Comparison of ENCODE assay signal across 10 cellular contexts in genomic region chr6:45737331-45738056, GRCh38.
DNase-seq lines count a peak whose midpoint lies in the region; ATAC-seq and TF ChIP-seq lines count a peak whose summit lies in the region.
"Had no signal": no experiment of that assay in that cellular context is flagged by ENCODE, and none has a peak within 500 bp of the region (broad histone marks: within the 10 kb centered on the region; RNA-seq: fewer than 3 reads in every experiment).

No MANE protein-coding gene starts in this region.

- no peak for TF ChIP-seq EP300 in SK-N-SH (IDR thresholded peaks at IDR 0.05; ENCODE audit: borderline replicate concordance in 1 of 2, low read depth in 1 of 2, low read length in 1 of 2)

- no peaks in the 10 kb centered on the region for H3K9me2 ChIP-seq in SK-N-SH

- no peak for DNase-seq in SK-N-SH
- peak; percentile 46 for DNase-seq in medulla oblongata (ENCODE audit: extremely low spot score)
- no peak for DNase-seq in lower leg skin (ENCODE audit: low spot score in 2 of 2)
- no peak for DNase-seq in NCI-H1092 treated with DMSO at 0.1 percent for 48 hours (lab: John Stamatoyannopoulos, UW)
- no peak for DNase-seq in GF-D8 (lab: John Stamatoyannopoulos, UW)
- DNase-seq: stimulated activated CD4-positive, alpha-beta T cell treated with anti-CD3 and anti-CD28 coated beads, Interleukin-2, amount 100 ng/mL, for 24 hours had no signal

- no peaks in the 10 kb centered on the region for H3K79me2 ChIP-seq in SK-N-SH (ENCODE audit: insufficient read depth)

- TF ChIP-seq CTCF in SK-N-SH (IDR thresholded peaks at IDR 0.05) (no peak), lower leg skin (IDR thresholded peaks at IDR 0.05) (no peak)

- ATAC-seq in SK-N-SH treated with all-trans-retinoic acid at 6 μM for 48 hours, result no peak
- peak; percentile 64 for ATAC-seq in GM21526 (IDR thresholded peaks at IDR 0.05; ENCODE audit: low FRiP score, unreplicated experiment)
- peak; percentile 79 for ATAC-seq in HG03432 (IDR thresholded peaks at IDR 0.05; ENCODE audit: unreplicated experiment)
- ATAC-seq: A549 had no signal

- no peaks in the 10 kb centered on the region for H3K36me3 ChIP-seq in SK-N-SH (replicated peaks in 1 of 2; ENCODE audit: control insufficient read depth in 1 of 2, insufficient read depth in 2 of 2, low read length in 1 of 2)

- H3K9me3 ChIP-seq in SK-N-SH, result no peaks in the 10 kb centered on the region
- H3K9me3 ChIP-seq: A549 had no signal

- TF ChIP-seq RAD21 in SK-N-SH (IDR thresholded peaks at IDR 0.05; ENCODE audit: low read length), result no peak

- no peaks in the 10 kb centered on the region for H4K20me1 ChIP-seq in SK-N-SH (ENCODE audit: insufficient read depth)

- H3F3A ChIP-seq in SK-N-SH (replicated peaks; ENCODE audit: insufficient read depth), result no peaks in the 10 kb centered on the region

- no peak overlapping the region for H3K4me2 ChIP-seq in SK-N-SH
- H3K4me2 ChIP-seq: A549 had no signal

- CTCF ChIA-PET in SK-N-SH (lab: Yijun Ruan, JAX), result interaction anchor here (1.1 kb wide), 1 partner anchor 1268 kb away, joined by 3 read pairs; no protein-coding TSS in a partner anchor

- no peak for TF ChIP-seq POLR2A in lower leg skin (IDR thresholded peaks at IDR 0.05)

- no peak overlapping the region for H3K4me3 ChIP-seq in SK-N-SH (ENCODE audit: low read depth in 2 of 2, low read length in 1 of 2)
- no peak overlapping the region for H3K4me3 ChIP-seq in lower leg skin (ENCODE audit: low read depth, poor library complexity, severe bottlenecking)
- H3K4me3 ChIP-seq: A549 had no signal

- H2AFZ ChIP-seq in SK-N-SH (ENCODE audit: low read depth), result peak overlapping the region; percentile 24; the same call in 1 of the 2 replicates

- H3K9ac ChIP-seq in SK-N-SH, result no peak overlapping the region

- H3K27ac ChIP-seq in SK-N-SH (ENCODE audit: low read depth in 2 of 2, low read length in 1 of 2), result no peak overlapping the region
- H3K27ac ChIP-seq: A549 had no signal

- H3K4me1 ChIP-seq in SK-N-SH (ENCODE audit: control insufficient read depth in 1 of 2, insufficient read depth in 2 of 2, low read depth in 1 of 2, low read length in 1 of 2), result no peaks in the 10 kb centered on the region
- H3K4me1 ChIP-seq: A549 had no signal

- peaks cover 5% of the 10 kb centered on the region; the same call in 1 of the 2 replicates for H3K27me3 ChIP-seq in SK-N-SH (ENCODE audit: insufficient read depth)

- intact Hi-C loops in lower leg skin (cut with DNase I; ENCODE audit: low total_unique reads), result no loop called here

- POLR2A ChIA-PET in SK-N-SH (lab: Yijun Ruan, JAX), result no interaction called here

- WGBS in SK-N-SH (ENCODE audit: low lambda C conversion rate), result 24% methylated on average over 9 of the region's 9 CpGs
- 63 to 77% methylated on average over 9 of the region's 9 CpGs for WGBS in lower leg skin, 2 donors

TF ChIP-seq in SK-N-SH, 30 proteins besides CTCF, POLR2A, EP300 and RAD21:
- TF ChIP-seq MEF2A (IDR thresholded peaks at IDR 0.05; ENCODE audit: borderline replicate concordance, low read depth) (no peak), RFX5 (IDR thresholded peaks at IDR 0.05; ENCODE audit: low read length) (no peak), TEAD4 (IDR thresholded peaks at IDR 0.05; ENCODE audit: borderline replicate concordance, insufficient read depth) (no peak), MXI1 (IDR thresholded peaks at IDR 0.05; ENCODE audit: low read depth, low read length) (no peak), SIN3A (IDR thresholded peaks at IDR 0.05; ENCODE audit: borderline replicate concordance, low read depth, low read length) (no peak), ELF1 (IDR thresholded peaks at IDR 0.05) (no peak), FOXM1 (IDR thresholded peaks at IDR 0.05; ENCODE audit: low read depth) (no peak), NRF1 (IDR thresholded peaks at IDR 0.05; ENCODE audit: low read depth, low read length) (no peak), EZH2phosphoT487 (IDR thresholded peaks at IDR 0.05; ENCODE audit: borderline replicate concordance, low read depth) (no peak), PBX3 (IDR thresholded peaks at IDR 0.05) (no peak), TAF1 (IDR thresholded peaks at IDR 0.05; ENCODE audit: borderline replicate concordance, low read depth, low read length) (no peak)

TF ChIP-seq in SK-N-SH treated with all-trans-retinoic acid at 6 μM for 48 hours, 23 proteins besides CTCF, POLR2A, EP300 and RAD21:
- TF ChIP-seq ZC3H10 (CRISPR knock-in tag; IDR thresholded peaks at IDR 0.05) (no peak), GLIS3 (CRISPR knock-in tag; IDR thresholded peaks at IDR 0.05) (no peak), CREB5 (CRISPR knock-in tag; IDR thresholded peaks at IDR 0.05; ENCODE audit: low read depth) (no peak), TCF4 (CRISPR knock-in tag; IDR thresholded peaks at IDR 0.05; ENCODE audit: borderline replicate concordance) (no peak), ZFP3 (CRISPR knock-in tag; IDR thresholded peaks at IDR 0.05) (no peak), ESRRG (CRISPR knock-in tag; IDR thresholded peaks at IDR 0.05) (no peak), BACH2 (CRISPR knock-in tag; IDR thresholded peaks at IDR 0.05; ENCODE audit: borderline replicate concordance) (no peak), PPARA (CRISPR knock-in tag; IDR thresholded peaks at IDR 0.05; ENCODE audit: borderline replicate concordance) (no peak), ARNTL (CRISPR knock-in tag; IDR thresholded peaks at IDR 0.05; ENCODE audit: borderline replicate concordance, low read depth) (no peak), PATZ1 (CRISPR knock-in tag; IDR thresholded peaks at IDR 0.05; ENCODE audit: borderline replicate concordance) (no peak), CSDC2 (CRISPR knock-in tag; IDR thresholded peaks at IDR 0.05) (no peak), ZNF70 (CRISPR knock-in tag; IDR thresholded peaks at IDR 0.05) (no peak), ZNF565 (CRISPR knock-in tag; conservative IDR thresholded peaks at IDR 0.05; ENCODE audit: low read depth) (no peak)
- TF ChIP-seq, protein P1, sequence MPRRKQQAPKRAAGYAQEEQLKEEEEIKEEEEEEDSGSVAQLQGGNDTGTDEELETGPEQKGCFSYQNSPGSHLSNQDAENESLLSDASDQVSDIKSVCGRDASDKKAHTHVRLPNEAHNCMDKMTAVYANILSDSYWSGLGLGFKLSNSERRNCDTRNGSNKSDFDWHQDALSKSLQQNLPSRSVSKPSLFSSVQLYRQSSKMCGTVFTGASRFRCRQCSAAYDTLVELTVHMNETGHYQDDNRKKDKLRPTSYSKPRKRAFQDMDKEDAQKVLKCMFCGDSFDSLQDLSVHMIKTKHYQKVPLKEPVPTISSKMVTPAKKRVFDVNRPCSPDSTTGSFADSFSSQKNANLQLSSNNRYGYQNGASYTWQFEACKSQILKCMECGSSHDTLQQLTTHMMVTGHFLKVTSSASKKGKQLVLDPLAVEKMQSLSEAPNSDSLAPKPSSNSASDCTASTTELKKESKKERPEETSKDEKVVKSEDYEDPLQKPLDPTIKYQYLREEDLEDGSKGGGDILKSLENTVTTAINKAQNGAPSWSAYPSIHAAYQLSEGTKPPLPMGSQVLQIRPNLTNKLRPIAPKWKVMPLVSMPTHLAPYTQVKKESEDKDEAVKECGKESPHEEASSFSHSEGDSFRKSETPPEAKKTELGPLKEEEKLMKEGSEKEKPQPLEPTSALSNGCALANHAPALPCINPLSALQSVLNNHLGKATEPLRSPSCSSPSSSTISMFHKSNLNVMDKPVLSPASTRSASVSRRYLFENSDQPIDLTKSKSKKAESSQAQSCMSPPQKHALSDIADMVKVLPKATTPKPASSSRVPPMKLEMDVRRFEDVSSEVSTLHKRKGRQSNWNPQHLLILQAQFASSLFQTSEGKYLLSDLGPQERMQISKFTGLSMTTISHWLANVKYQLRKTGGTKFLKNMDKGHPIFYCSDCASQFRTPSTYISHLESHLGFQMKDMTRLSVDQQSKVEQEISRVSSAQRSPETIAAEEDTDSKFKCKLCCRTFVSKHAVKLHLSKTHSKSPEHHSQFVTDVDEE (CRISPR knock-in tag; IDR thresholded peaks at IDR 0.05), result no peak
- TF ChIP-seq, protein P2, sequence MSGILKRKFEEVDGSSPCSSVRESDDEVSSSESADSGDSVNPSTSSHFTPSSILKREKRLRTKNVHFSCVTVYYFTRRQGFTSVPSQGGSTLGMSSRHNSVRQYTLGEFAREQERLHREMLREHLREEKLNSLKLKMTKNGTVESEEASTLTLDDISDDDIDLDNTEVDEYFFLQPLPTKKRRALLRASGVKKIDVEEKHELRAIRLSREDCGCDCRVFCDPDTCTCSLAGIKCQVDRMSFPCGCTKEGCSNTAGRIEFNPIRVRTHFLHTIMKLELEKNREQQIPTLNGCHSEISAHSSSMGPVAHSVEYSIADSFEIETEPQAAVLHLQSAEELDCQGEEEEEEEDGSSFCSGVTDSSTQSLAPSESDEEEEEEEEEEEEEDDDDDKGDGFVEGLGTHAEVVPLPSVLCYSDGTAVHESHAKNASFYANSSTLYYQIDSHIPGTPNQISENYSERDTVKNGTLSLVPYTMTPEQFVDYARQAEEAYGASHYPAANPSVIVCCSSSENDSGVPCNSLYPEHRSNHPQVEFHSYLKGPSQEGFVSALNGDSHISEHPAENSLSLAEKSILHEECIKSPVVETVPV (CRISPR knock-in tag; IDR thresholded peaks at IDR 0.05), result no peak
TF ChIP-seq in SK-N-SH treated with all-trans-retinoic acid at 6 μM for 48 hours: peak in this region for 0.
